ENCODE assay signal across 1 cellular context in genomic region chr11:70176940-70177689, GRCh38.
TF ChIP-seq lines count a peak whose summit lies in the region.

No MANE protein-coding gene starts in this region.

TF ChIP-seq in GM12878, 131 proteins besides CTCF, POLR2A, EP300 and RAD21 (continued from another document):
- no peak for TF ChIP-seq CHD1 (IDR thresholded peaks at IDR 0.05; ENCODE audit: low read depth, low read length)
- no peak for TF ChIP-seq EED (IDR thresholded peaks at IDR 0.05; ENCODE audit: low read depth)
- no peak for TF ChIP-seq SUPT20H (IDR thresholded peaks at IDR 0.05; ENCODE audit: borderline replicate concordance, control insufficient read depth, low read depth, low read length)
- TF ChIP-seq MYB (IDR thresholded peaks at IDR 0.05; ENCODE audit: borderline replicate concordance, low read depth, low read length) = no peak
- no peak for TF ChIP-seq BACH1 (IDR thresholded peaks at IDR 0.05; ENCODE audit: borderline replicate concordance)
- no peak for TF ChIP-seq FOXM1 (IDR thresholded peaks at IDR 0.05; ENCODE audit: low read depth, low read length)
- TF ChIP-seq CHD4 (IDR thresholded peaks at IDR 0.05) = no peak
- TF ChIP-seq SMC3 (IDR thresholded peaks at IDR 0.05; ENCODE audit: borderline replicate concordance, low read length) = peak; percentile 14; the same call in 1 of the 2 replicates
- TF ChIP-seq EGR1 (IDR thresholded peaks at IDR 0.05; ENCODE audit: borderline replicate concordance in 1 of 2, low read depth in 2 of 2, low read length in 2 of 2) = no peak
- TF ChIP-seq HDAC6 (IDR thresholded peaks at IDR 0.05; ENCODE audit: unreplicated experiment) = no peak
- no peak for TF ChIP-seq SPI1 (IDR thresholded peaks at IDR 0.05; ENCODE audit: borderline replicate concordance, insufficient read depth, low read depth, low read length)
- peak; percentile 80 for TF ChIP-seq YY1 (IDR thresholded peaks at IDR 0.05; ENCODE audit: low read depth, low read length)
- TF ChIP-seq PML (IDR thresholded peaks at IDR 0.05; ENCODE audit: low read length) = no peak
- no peak for TF ChIP-seq MYC (IDR thresholded peaks at IDR 0.05; ENCODE audit: insufficient read depth, insufficient read length, insufficient replicate concordance, low read length, severe bottlenecking)
- TF ChIP-seq TCF12 (IDR thresholded peaks at IDR 0.05; ENCODE audit: low read depth, low read length) = 0 out of 2 replicates have a peak, but pooled peaks have one; percentile 17
- TF ChIP-seq BMI1 (IDR thresholded peaks at IDR 0.05; ENCODE audit: borderline replicate concordance) = 0 out of 2 replicates have a peak, but pooled peaks have one; percentile 26
